Comparison of ENCODE assay signal across 7 cellular contexts in genomic region chr10:103257812-103258211, GRCh38. TPM values are rescaled to one million over a fixed set of nuclear protein-coding genes. Genes with fewer than 3 reads are reported as not detected.
"Had no signal": no experiment of that assay in that cellular context is flagged by ENCODE, and none has a peak within 500 bp of the region (broad histone marks: within the 10 kb centered on the region; RNA-seq: fewer than 3 reads in every experiment).

No MANE protein-coding gene starts in this region.

- DNase-seq: GF-D8 had no signal

- FAIRE-seq: G401.6, GM12878, GM12891, GM12892, GM18507, GM19239 had no signal

- H3K4me3 ChIP-seq: GM12878 had no signal

RNA-seq across cellular contexts. Expression of gene RPEL1, which starts 12.1 kb away (rescaled TPM):
- total RNA-seq: GM12878 had no signal

RNA-seq across cellular contexts. Expression of gene INA, which starts 19.1 kb away (rescaled TPM):
- total RNA-seq: GM12878 had no signal
